8 cellular contexts compared by ENCODE assay signal in genomic region chr16:73068546-73069401, GRCh38. TPM values are rescaled to one million over a fixed set of nuclear protein-coding genes. Genes with fewer than 3 reads are reported as not detected.
DNase-seq lines count a peak whose midpoint lies in the region; ATAC-seq and TF ChIP-seq lines count a peak whose summit lies in the region.

No MANE protein-coding gene starts in this region.

- H3K4me3 Mint-ChIP-seq in activated T-cell treated with anti-CD3 and anti-CD28 coated beads, Interleukin-2, amount 50 U/mL, for 4 hours = no peak overlapping the region

- no peak for TF ChIP-seq CTCF in AG10803 (conservative IDR thresholded peaks at IDR 0.05; ENCODE audit: low read length)
- TF ChIP-seq CTCF in vagina (IDR thresholded peaks at IDR 0.05) = no peak

- no peaks in the 10 kb centered on the region for H3K9me3 Mint-ChIP-seq in activated T-cell treated with anti-CD3 and anti-CD28 coated beads, Interleukin-2, amount 50 U/mL, for 4 hours

- DNase-seq in AG10803 (ENCODE audit: low read depth) = peak; percentile 92
- DNase-seq in NCI-H2029 (lab: John Stamatoyannopoulos, UW) = peak; percentile 82
- peak; percentile 64 for DNase-seq in cerebellar cortex (ENCODE audit: low spot score)
- peak; percentile 72 to 98 for DNase-seq in lung microvascular endothelial cell (ENCODE audit: low read depth in 2 of 2)
- DNase-seq in vagina (ENCODE audit: extremely low spot score in 2 of 2) = no peak
- no peak for DNase-seq in activated T-cell treated with anti-CD3 and anti-CD28 coated beads, Interleukin-2, amount 50 U/mL, for 4 hours
- no peak for DNase-seq in NK-92 treated with Interleukin-12 subunit alpha and Interleukin-12 subunit beta, amount 100 ng/mL, for 24 hours (lab: John Stamatoyannopoulos, UW)

- H3K27me3 Mint-ChIP-seq in activated T-cell treated with anti-CD3 and anti-CD28 coated beads, Interleukin-2, amount 50 U/mL, for 4 hours (ENCODE audit: low read depth) = peaks cover 67% of the 10 kb centered on the region

- no peaks in the 10 kb centered on the region for H3K9me3 ChIP-seq in vagina

- peaks cover 11% of the 10 kb centered on the region for H3K4me1 Mint-ChIP-seq in activated T-cell treated with anti-CD3 and anti-CD28 coated beads, Interleukin-2, amount 50 U/mL, for 4 hours (ENCODE audit: low read depth)

- H3K4me1 ChIP-seq in vagina = peaks cover 50% of the 10 kb centered on the region

- no peaks in the 10 kb centered on the region for H3K36me3 ChIP-seq in vagina

- ATAC-seq in activated T-cell treated with anti-CD3 and anti-CD28 coated beads, Interleukin-2, amount 50 U/mL, for 4 hours = no peak
- no peak for ATAC-seq in GM21528 (IDR thresholded peaks at IDR 0.05; ENCODE audit: low FRiP score, unreplicated experiment)

- H3K4me3 ChIP-seq in AG10803 (ENCODE audit: low read length) (peak overlapping the region; percentile 3), vagina (no peak overlapping the region)

- H3K27me3 ChIP-seq in vagina = no peaks in the 10 kb centered on the region

- no peaks in the 10 kb centered on the region for H3K36me3 Mint-ChIP-seq in activated T-cell treated with anti-CD3 and anti-CD28 coated beads, Interleukin-2, amount 50 U/mL, for 4 hours (ENCODE audit: insufficient read depth)

- TF ChIP-seq POLR2A in vagina (IDR thresholded peaks at IDR 0.05) = no peak

- intact Hi-C loops in vagina (cut with DNase I) = no loop called here

- peak overlapping the region; percentile 73 for H3K27ac ChIP-seq in vagina

RNA-seq across cellular contexts. Expression of gene ZFHX3, which starts 20.8 kb away (rescaled TPM):
- total RNA-seq in lung microvascular endothelial cell (3.7 and 7.9 TPM in 2 replicates), vagina (28.0 TPM)
- 1 to 10 TPM in 1 of 3 donors, under 1 TPM in 2; 0.29 to 2.5 (median 0.86) TPM for total RNA-seq in activated T-cell treated with anti-CD3 and anti-CD28 coated beads, Interleukin-2, amount 50 U/mL, for 4 hours

Comparison
In these comparisons a context has a peak if more than half of its experiments do, and no peak if none do; other contexts are left out.
1. DNase-seq: peak in AG10803 (single experiment), NCI-H2029 (single experiment), cerebellar cortex (single experiment) and lung microvascular endothelial cell (2 of 2); none in vagina (0 of 2), activated T-cell treated with anti-CD3 and anti-CD28 coated beads, Interleukin-2, amount 50 U/mL, for 4 hours (single experiment) and NK-92 treated with Interleukin-12 subunit alpha and Interleukin-12 subunit beta, amount 100 ng/mL, for 24 hours (single experiment).